Comparison of ENCODE assay signal across 8 cellular contexts in the genomic region with DNA sequence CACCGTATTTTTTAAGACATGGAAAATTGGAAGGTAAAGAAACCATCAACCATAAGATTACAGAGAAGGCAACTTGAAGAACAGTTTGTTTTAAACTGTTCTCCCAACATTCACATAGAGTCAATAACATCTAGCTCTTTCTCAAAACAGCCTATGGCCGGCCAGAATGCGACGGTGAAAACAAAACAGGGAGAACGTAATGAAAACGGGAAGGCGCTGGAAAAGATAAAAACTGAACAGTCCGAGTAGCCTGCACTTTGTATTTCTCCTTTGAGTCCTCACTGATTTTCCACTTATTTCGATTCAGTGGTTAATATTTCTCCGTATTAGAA. TPM values are rescaled to one million over a fixed set of nuclear protein-coding genes. Genes with fewer than 3 reads are reported as not detected.
A peak's percentile ranks its signal among the peaks of the same experiment; 100 is the strongest.
DNase-seq lines count a peak whose midpoint lies in the region; ATAC-seq and TF ChIP-seq lines count a peak whose summit lies in the region.

No MANE protein-coding gene starts in this region.

- DNase-seq in activated T-cell treated with anti-CD3 and anti-CD28 coated beads, Interleukin-2, amount 50 U/mL, for 72 hours, result no peak
- DNase-seq in activated T-cell treated with anti-CD3 and anti-CD28 coated beads, Interleukin-2, amount 50 U/mL, for 48 hours, result no peak
- DNase-seq in ascending aorta (ENCODE audit: low spot score in 2 of 2) (no peak), type B pancreatic cell (ENCODE audit: extremely low spot score, unreplicated experiment) (no peak), NCI-H1417 (lab: John Stamatoyannopoulos, UW) (no peak)

- H3K36me3 ChIP-seq in ascending aorta (no peaks in the 10 kb centered on the region), liver (ENCODE audit: control insufficient read depth in 4 of 4, insufficient read depth in 3 of 4, low read depth in 1 of 4, low read length in 3 of 4) (no peaks in the 10 kb centered on the region)

- no peaks in the 10 kb centered on the region for H3K9me3 ChIP-seq in ascending aorta
- no peaks in the 10 kb centered on the region for H3K9me3 ChIP-seq in liver (ENCODE audit: control insufficient read depth in 4 of 4, low read length in 3 of 4)

- H3K4me1 ChIP-seq in ascending aorta (peaks cover 3 to 8% of the 10 kb centered on the region in 2 donors), liver (ENCODE audit: control insufficient read depth in 4 of 4, insufficient read depth in 4 of 4, low read length in 3 of 4) (peaks cover 2 to 13% (median 10%) of the 10 kb centered on the region in 4 donors)

- peaks cover 4% of the 10 kb centered on the region in 2 donors for H3K36me3 Mint-ChIP-seq in activated T-cell treated with anti-CD3 and anti-CD28 coated beads, Interleukin-2, amount 50 U/mL, for 72 hours (ENCODE audit: insufficient read depth in 2 of 2)
- H3K36me3 Mint-ChIP-seq in type B pancreatic cell, result no peaks in the 10 kb centered on the region

- TF ChIP-seq CTCF in ascending aorta (IDR thresholded peaks at IDR 0.05) (no peak), liver (IDR thresholded peaks at IDR 0.05; ENCODE audit: low read depth, low read length, missing input control) (no peak), type B pancreatic cell (conservative IDR thresholded peaks at IDR 0.05) (no peak)

- ATAC-seq in activated T-cell treated with anti-CD3 and anti-CD28 coated beads, Interleukin-2, amount 50 U/mL, for 72 hours (replicated peaks in 1 of 2), result no peak
- ATAC-seq in GM21529 (IDR thresholded peaks at IDR 0.05; ENCODE audit: unreplicated experiment) (no peak), GM21526 (IDR thresholded peaks at IDR 0.05; ENCODE audit: low FRiP score, unreplicated experiment) (no peak)

- WGBS in liver, result 1% methylated on average over 10 of the region's 10 CpGs

- H3K4me3 ChIP-seq in ascending aorta (peak overlapping the region; percentile 79 to 95), liver (ENCODE audit: low read depth in 1 of 3, low read length in 3 of 3) (peak overlapping the region; percentile 81 to 97 (median 96))

- no peaks in the 10 kb centered on the region for H3K27me3 ChIP-seq in ascending aorta
- no peaks in the 10 kb centered on the region for H3K27me3 ChIP-seq in liver (ENCODE audit: control insufficient read depth in 4 of 4, insufficient read depth in 4 of 4, low read length in 3 of 4)

- intact Hi-C loops in ascending aorta (cut with DNase I), result loop anchor here (1.0 to 5.0 kb wide), 2 partner anchors 207 to 261 kb away; no protein-coding TSS in a partner anchor

- H3K4me1 Mint-ChIP-seq in activated T-cell treated with anti-CD3 and anti-CD28 coated beads, Interleukin-2, amount 50 U/mL, for 72 hours (ENCODE audit: low read depth), result peaks cover 14% of the 10 kb centered on the region
- H3K4me1 Mint-ChIP-seq in type B pancreatic cell (ENCODE audit: unreplicated experiment), result peaks cover 12% of the 10 kb centered on the region

- no peaks in the 10 kb centered on the region for H3K9me3 Mint-ChIP-seq in activated T-cell treated with anti-CD3 and anti-CD28 coated beads, Interleukin-2, amount 50 U/mL, for 72 hours
- H3K9me3 Mint-ChIP-seq in type B pancreatic cell, result no peaks in the 10 kb centered on the region

- TF ChIP-seq RAD21 in liver (IDR thresholded peaks at IDR 0.05), result no peak

- H3K9ac ChIP-seq in liver (ENCODE audit: low read depth in 1 of 2, low read length in 2 of 2), result peak overlapping the region; percentile 83 to 85

- H3K27me3 Mint-ChIP-seq in activated T-cell treated with anti-CD3 and anti-CD28 coated beads, Interleukin-2, amount 50 U/mL, for 72 hours (ENCODE audit: low read depth), result no peaks in the 10 kb centered on the region
- H3K27me3 Mint-ChIP-seq in type B pancreatic cell, result no peaks in the 10 kb centered on the region

- H3K27ac Mint-ChIP-seq in activated T-cell treated with anti-CD3 and anti-CD28 coated beads, Interleukin-2, amount 50 U/mL, for 72 hours, result peak overlapping the region; percentile 11
- H3K27ac Mint-ChIP-seq in type B pancreatic cell, result peak overlapping the region; percentile 96

- H3K27ac ChIP-seq in ascending aorta (peak overlapping the region; percentile 82 to 91), liver (ENCODE audit: low read depth in 1 of 2, low read length in 2 of 2) (peak overlapping the region; percentile 76 to 82)

- peak overlapping the region; percentile 87 to 100 for H3K4me3 Mint-ChIP-seq in activated T-cell treated with anti-CD3 and anti-CD28 coated beads, Interleukin-2, amount 50 U/mL, for 72 hours
- H3K4me3 Mint-ChIP-seq in type B pancreatic cell, result peak overlapping the region; percentile 100

TF ChIP-seq in liver, 16 proteins besides CTCF, POLR2A, EP300 and RAD21:
- no peak for TF ChIP-seq FOXA1 (IDR thresholded peaks at IDR 0.05)

RNA-seq across cellular contexts. Expression of a gene that starts 0.6 kb away (rescaled TPM):
- 10 to 100 TPM; 36.6 to 37.6 TPM for total RNA-seq in activated T-cell treated with anti-CD3 and anti-CD28 coated beads, Interleukin-2, amount 50 U/mL, for 72 hours
- total RNA-seq in ascending aorta (18.9 TPM), liver (10 to 100 TPM; 28.0 to 47.4 TPM), type B pancreatic cell (ENCODE audit: low replicate concordance) (36.9 and 40.3 TPM in 2 replicates)
- 10 to 100 TPM; 26.4 to 36.1 TPM for polyA plus RNA-seq in liver
